ENCODE assay signal across 9 cellular contexts in genomic region chr1:35886606-35887431, GRCh38. TPM values are rescaled to one million over a fixed set of nuclear protein-coding genes. Genes with fewer than 3 reads are reported as not detected.
DNase-seq lines count a peak whose midpoint lies in the region; ATAC-seq, FAIRE-seq and TF ChIP-seq lines count a peak whose summit lies in the region.
"Had no signal": no experiment of that assay in that cellular context is flagged by ENCODE, and none has a peak within 500 bp of the region (broad histone marks: within the 10 kb centered on the region; RNA-seq: fewer than 3 reads in every experiment).

No MANE protein-coding gene starts in this region.

- H3K4ac ChIP-seq in H1 (replicated peaks; ENCODE audit: insufficient read length, low read depth, low read length) = no peak overlapping the region

- H3K36me3 Mint-ChIP-seq in activated CD4-positive, alpha-beta T cell treated with anti-CD3 and anti-CD28 coated beads, Interleukin-2, amount 10 ng/mL, durations not matched to agents 7 days and 5 days (ENCODE audit: low read depth) = peaks cover 8% of the 10 kb centered on the region

- H3K79me1 ChIP-seq in H1 (ENCODE audit: low read depth, low read length) = peaks cover 12% of the 10 kb centered on the region

- no peak overlapping the region for H3K27ac ChIP-seq in H1 (ENCODE audit: low read depth, low read length)
- H3K27ac ChIP-seq in skeletal muscle tissue (ENCODE audit: low read depth, low read length) = no peak overlapping the region

- TF ChIP-seq EP300 in H1 (IDR thresholded peaks at IDR 0.05; ENCODE audit: borderline replicate concordance in 1 of 2, low read depth in 2 of 2, low read length in 2 of 2) = no peak

- H3K23ac ChIP-seq in H1 (ENCODE audit: insufficient read length) = no peak overlapping the region

- H4K20me1 ChIP-seq in H1 (replicated peaks in 1 of 2; ENCODE audit: control insufficient read depth in 1 of 2, insufficient read depth in 2 of 2, low read length in 2 of 2) = peaks cover 23 to 25% of the 10 kb centered on the region in 2 experiments

- H2AK5ac ChIP-seq in H1 (ENCODE audit: low read depth, low read length) = peak overlapping the region; percentile 98

- no peak for DNase-seq in activated CD4-positive, alpha-beta T cell treated with anti-CD3 and anti-CD28 coated beads, Interleukin-2, amount 10 ng/mL, durations not matched to agents 7 days and 5 days
- no peak for DNase-seq in activated CD4-positive, alpha-beta T cell treated with anti-CD3 and anti-CD28 coated beads, Interleukin-2, amount 50 U/mL, for 4 hours
- DNase-seq in NOMO-1 treated with DMSO at 0.1 percent for 48 hours (lab: John Stamatoyannopoulos, UW; ENCODE audit: unreplicated experiment) (peak; percentile 51), H1 (ENCODE audit: low read depth in 1 of 2, low spot score in 2 of 2) (no peak)
- no peak for DNase-seq in activated CD8-positive, alpha-beta memory T cell treated with anti-CD3 and anti-CD28 coated beads, Interleukin-2, amount 50 U/mL, for 4 hours
- DNase-seq: DMS79 had no signal

- peak overlapping the region; percentile 68; the same call in 1 of the 2 replicates for H2BK20ac ChIP-seq in H1 (ENCODE audit: low read length)

- CTCF ChIA-PET in activated CD4-positive, alpha-beta T cell treated with anti-CD3 and anti-CD28 coated beads, Interleukin-2, amount 10 ng/mL, durations not matched to agents 7 days and 5 days (lab: Charles Lee) = interaction anchor here (0.6 kb wide), 1 partner anchor 549 kb away, joined by 3 read pairs; no protein-coding TSS in a partner anchor
- CTCF ChIA-PET in H1 (lab: Charles Lee; ENCODE audit: partially characterized antibody) = interaction anchor here (0.8 to 3.4 kb wide), 6 partner anchors 10 to 44 kb away, joined by 3 to 12 read pairs (median 4); partner anchors contain the start of gene AGO3

- peaks cover 14 to 32% (median 29%) of the 10 kb centered on the region in 4 experiments for H3K4me1 ChIP-seq in H1 (replicated peaks in 1 of 4; ENCODE audit: control insufficient read depth in 3 of 4, insufficient read depth in 4 of 4, low read length in 3 of 4)
- H3K4me1 ChIP-seq in skeletal muscle tissue (ENCODE audit: control insufficient read depth in 3 of 3, insufficient read depth in 3 of 3, low read length in 3 of 3) = peaks cover 7 to 33% (median 11%) of the 10 kb centered on the region in 3 donors

- H3K14ac ChIP-seq in H1 (ENCODE audit: insufficient read length) = no peak overlapping the region

- H3K36me3 ChIP-seq in H1 (ENCODE audit: control insufficient read depth in 2 of 4, insufficient read depth in 4 of 4, low read length in 3 of 4) (peaks cover 0 to 18% (median 7%) of the 10 kb centered on the region in 4 experiments; a peak in 6 of 8 replicates), skeletal muscle tissue (ENCODE audit: control insufficient read depth in 3 of 3, insufficient read depth in 3 of 3, low read length in 3 of 3) (peaks cover 4 to 7% (median 4%) of the 10 kb centered on the region in 3 donors)

- H3K9me3 ChIP-seq in H1 (ENCODE audit: insufficient read depth in 2 of 2, low read depth in 1 of 2, low read length in 1 of 2) (no peaks in the 10 kb centered on the region), skeletal muscle tissue (ENCODE audit: control insufficient read depth in 3 of 3, low read length in 3 of 3) (no peaks in the 10 kb centered on the region)

- no peak overlapping the region for H3K56ac ChIP-seq in H1 (replicated peaks; ENCODE audit: insufficient read length, low read depth, low read length)

- peak overlapping the region; percentile 15 for H3K18ac ChIP-seq in H1 (ENCODE audit: extremely low read depth, low read length)

- no peaks in the 10 kb centered on the region for H3K9me3 Mint-ChIP-seq in activated CD4-positive, alpha-beta T cell treated with anti-CD3 and anti-CD28 coated beads, Interleukin-2, amount 10 ng/mL, durations not matched to agents 7 days and 5 days

- TF ChIP-seq CTCF in H1 (IDR thresholded peaks at IDR 0.05; ENCODE audit: control extremely low read depth in 1 of 3, insufficient read depth in 1 of 3, low read depth in 1 of 3, low read length in 3 of 3) = no peak

- no peaks in the 10 kb centered on the region for H3K27me3 Mint-ChIP-seq in activated CD4-positive, alpha-beta T cell treated with anti-CD3 and anti-CD28 coated beads, Interleukin-2, amount 10 ng/mL, durations not matched to agents 7 days and 5 days

- no peak for TF ChIP-seq RAD21 in H1 (IDR thresholded peaks at IDR 0.05 in 1 of 2, conservative IDR thresholded peaks at IDR 0.05 in 1 of 2; ENCODE audit: low read depth in 2 of 2, low read length in 2 of 2)

- H2AFZ ChIP-seq in H1 (ENCODE audit: low read length) = no peak overlapping the region

- no peak for FAIRE-seq in H1 (lab: Jason Lieb, UNC)

- H3K9ac ChIP-seq in H1 (replicated peaks in 1 of 4; ENCODE audit: extremely low read depth in 1 of 4, low read depth in 3 of 4, low read length in 3 of 4) (peak overlapping the region in 1 of 4 experiments; percentile 4; a peak in 1 of 7 replicates), skeletal muscle tissue (ENCODE audit: low read depth in 1 of 3, low read length in 3 of 3) (peak overlapping the region in 2 of 3 donors; percentile 26 to 46)

- peak overlapping the region; percentile 13 for H4K91ac ChIP-seq in H1 (replicated peaks; ENCODE audit: insufficient read length, low read length)

- H3K79me2 ChIP-seq in H1 (ENCODE audit: control insufficient read depth in 1 of 2, insufficient read depth in 2 of 2, low read length in 2 of 2) = peaks cover 16 to 50% of the 10 kb centered on the region in 2 experiments

- peak overlapping the region; percentile 10 for H2BK120ac ChIP-seq in H1 (replicated peaks; ENCODE audit: low read depth, low read length)

- POLR2A ChIA-PET in activated CD4-positive, alpha-beta T cell treated with anti-CD3 and anti-CD28 coated beads, Interleukin-2, amount 10 ng/mL, durations not matched to agents 7 days and 5 days (lab: Charles Lee) = no interaction called here
- POLR2A ChIA-PET in H1 (lab: Charles Lee; ENCODE audit: partially characterized antibody) = interaction anchor here (0.6 to 3.2 kb wide), 5 partner anchors 10 to 44 kb away, joined by 3 to 17 read pairs (median 3); partner anchors contain the start of gene AGO3

- H3K27me3 ChIP-seq in H1 (replicated peaks in 1 of 4; ENCODE audit: control insufficient read depth in 3 of 4, extremely low read depth in 1 of 4, insufficient read depth in 3 of 4, low read length in 3 of 4) (peaks cover 0 to 5% (median 2%) of the 10 kb centered on the region in 4 experiments; a peak in 2 of 7 replicates), skeletal muscle tissue (ENCODE audit: control insufficient read depth in 3 of 3, insufficient read depth in 3 of 3, low read length in 3 of 3) (no peaks in the 10 kb centered on the region)

- peak overlapping the region; percentile 75 to 97 for H3K4me2 ChIP-seq in H1 (ENCODE audit: insufficient read depth in 1 of 2, low read depth in 2 of 2, low read length in 2 of 2)

- 49% methylated on average over 3 of the region's 3 CpGs; no CpG with 5 or more reads in 1 of the 2 experiments for WGBS in H1 (ENCODE audit: extremely low coverage in 1 of 2, insufficient coverage in 1 of 2, insufficient read length in 1 of 2, insufficient replicate concordance in 2 of 2, low coverage in 1 of 2, low lambda C conversion rate in 2 of 2, missing lambda C conversion rate in 1 of 2), 2 experiments

- H2BK15ac ChIP-seq in H1 (ENCODE audit: low read length) = no peak overlapping the region

- H4K5ac ChIP-seq in H1 (ENCODE audit: insufficient read length, low read depth, low read length) = no peak overlapping the region

- peak overlapping the region; percentile 6 for H3K27ac Mint-ChIP-seq in activated CD4-positive, alpha-beta T cell treated with anti-CD3 and anti-CD28 coated beads, Interleukin-2, amount 10 ng/mL, durations not matched to agents 7 days and 5 days

- no peak for TF ChIP-seq POLR2A in H1 (IDR thresholded peaks at IDR 0.05; ENCODE audit: control extremely low read depth in 1 of 2, low read depth in 2 of 2, low read length in 2 of 2)

- peak overlapping the region; percentile 32 to 56 (median 40); a peak in 5 of 8 replicates for H3K4me3 ChIP-seq in H1 (ENCODE audit: extremely low read depth in 1 of 4, insufficient read depth in 2 of 4, low read depth in 3 of 4, low read length in 4 of 4)
- no peak overlapping the region for H3K4me3 ChIP-seq in skeletal muscle tissue (ENCODE audit: low read length in 3 of 3)

- H2BK12ac ChIP-seq in H1 (ENCODE audit: low read depth, low read length) = peak overlapping the region; percentile 18

- H2BK5ac ChIP-seq in H1 (ENCODE audit: low read depth, low read length) = peak overlapping the region; percentile 12

- peaks cover 10% of the 10 kb centered on the region for H3K23me2 ChIP-seq in H1 (ENCODE audit: low read depth, low read length)

- ATAC-seq in HG02678 (IDR thresholded peaks at IDR 0.05; ENCODE audit: unreplicated experiment) (no peak), GM21737 (IDR thresholded peaks at IDR 0.05; ENCODE audit: unreplicated experiment) (no peak)

- H4K8ac ChIP-seq in H1 (ENCODE audit: extremely low read depth, insufficient read depth, low read length) = no peak overlapping the region

- H3K4me1 Mint-ChIP-seq in activated CD4-positive, alpha-beta T cell treated with anti-CD3 and anti-CD28 coated beads, Interleukin-2, amount 10 ng/mL, durations not matched to agents 7 days and 5 days = peaks cover 44% of the 10 kb centered on the region

- H3K4me3 Mint-ChIP-seq in activated CD4-positive, alpha-beta T cell treated with anti-CD3 and anti-CD28 coated beads, Interleukin-2, amount 10 ng/mL, durations not matched to agents 7 days and 5 days = no peak overlapping the region

RNA-seq across cellular contexts. Expression of gene AGO1, which starts 3.8 kb away (rescaled TPM):
- total RNA-seq in activated CD4-positive, alpha-beta T cell treated with anti-CD3 and anti-CD28 coated beads, Interleukin-2, amount 10 ng/mL, durations not matched to agents 7 days and 5 days = 10 to 100 TPM; 22.3 to 22.4 TPM
- 71.2 and 73.7 TPM in 2 replicates for total RNA-seq in H1 (2021; fragmentation: NEBNext Ultra II Directional; extraction: Animal tissue kit (Norgen Biotek cat#: 25700))
- polyA plus RNA-seq in H1 (2011; rRNA removed) = 15.1 and 18.0 TPM in 2 replicates
- 15.7 TPM for polyA plus RNA-seq in H1 (2011; cell fraction: cytosol; rRNA removed)
- 31.2 TPM for polyA plus RNA-seq in H1 (2011; cell fraction: nucleus; rRNA removed)
- 15.6 to 21.9 TPM (median 20.5 TPM) in 4 replicates for polyA plus RNA-seq in H1 (2012, experiment 1 of 2)
- polyA plus RNA-seq in H1 (2012, experiment 2 of 2) = 3.6 TPM
- polyA plus RNA-seq in H1 (2013, experiment 1 of 2) = 17.0 TPM
- 16.4 TPM for polyA plus RNA-seq in H1 (2013, experiment 2 of 2)
- 105 and 117 TPM in 2 replicates for polyA minus RNA-seq in H1 (2011; rRNA and poly(A)+ RNA removed)
- 49.0 TPM for polyA minus RNA-seq in H1 (2011; cell fraction: cytosol; rRNA and poly(A)+ RNA removed)
- 35.3 TPM for polyA minus RNA-seq in H1 (2011; cell fraction: nucleus; rRNA and poly(A)+ RNA removed)
- 5.7 TPM for total RNA-seq in skeletal muscle tissue

RNA-seq across cellular contexts. Expression of gene AGO3, which starts 44.1 kb away (rescaled TPM):
- total RNA-seq in activated CD4-positive, alpha-beta T cell treated with anti-CD3 and anti-CD28 coated beads, Interleukin-2, amount 10 ng/mL, durations not matched to agents 7 days and 5 days = 10 to 100 TPM; 28.7 to 29.4 TPM
- total RNA-seq in H1 (2021; fragmentation: NEBNext Ultra II Directional; extraction: Animal tissue kit (Norgen Biotek cat#: 25700)) = 26.4 and 26.6 TPM in 2 replicates
- polyA plus RNA-seq in H1 (2011; rRNA removed) = 10.3 and 10.7 TPM in 2 replicates
- 12.6 TPM for polyA plus RNA-seq in H1 (2011; cell fraction: cytosol; rRNA removed)
- 23.9 TPM for polyA plus RNA-seq in H1 (2011; cell fraction: nucleus; rRNA removed)
- 13.1 to 17.6 TPM (median 15.7 TPM) in 4 replicates for polyA plus RNA-seq in H1 (2012, experiment 1 of 2)
- 8.8 TPM for polyA plus RNA-seq in H1 (2012, experiment 2 of 2)
- 9.8 TPM for polyA plus RNA-seq in H1 (2013, experiment 1 of 2)
- 10.5 TPM for polyA plus RNA-seq in H1 (2013, experiment 2 of 2)
- 64.5 and 88.1 TPM in 2 replicates for polyA minus RNA-seq in H1 (2011; rRNA and poly(A)+ RNA removed)
- 19.2 TPM for polyA minus RNA-seq in H1 (2011; cell fraction: cytosol; rRNA and poly(A)+ RNA removed)
- 55.0 TPM for polyA minus RNA-seq in H1 (2011; cell fraction: nucleus; rRNA and poly(A)+ RNA removed)
- total RNA-seq in skeletal muscle tissue = 13.0 TPM

Comparison
In these comparisons a context has a peak if more than half of its experiments do, and no peak if none do; other contexts are left out.
1. H3K4me3 ChIP-seq: peak in H1 (4 of 4); none in skeletal muscle tissue (0 of 3).